In the genomic region with DNA sequence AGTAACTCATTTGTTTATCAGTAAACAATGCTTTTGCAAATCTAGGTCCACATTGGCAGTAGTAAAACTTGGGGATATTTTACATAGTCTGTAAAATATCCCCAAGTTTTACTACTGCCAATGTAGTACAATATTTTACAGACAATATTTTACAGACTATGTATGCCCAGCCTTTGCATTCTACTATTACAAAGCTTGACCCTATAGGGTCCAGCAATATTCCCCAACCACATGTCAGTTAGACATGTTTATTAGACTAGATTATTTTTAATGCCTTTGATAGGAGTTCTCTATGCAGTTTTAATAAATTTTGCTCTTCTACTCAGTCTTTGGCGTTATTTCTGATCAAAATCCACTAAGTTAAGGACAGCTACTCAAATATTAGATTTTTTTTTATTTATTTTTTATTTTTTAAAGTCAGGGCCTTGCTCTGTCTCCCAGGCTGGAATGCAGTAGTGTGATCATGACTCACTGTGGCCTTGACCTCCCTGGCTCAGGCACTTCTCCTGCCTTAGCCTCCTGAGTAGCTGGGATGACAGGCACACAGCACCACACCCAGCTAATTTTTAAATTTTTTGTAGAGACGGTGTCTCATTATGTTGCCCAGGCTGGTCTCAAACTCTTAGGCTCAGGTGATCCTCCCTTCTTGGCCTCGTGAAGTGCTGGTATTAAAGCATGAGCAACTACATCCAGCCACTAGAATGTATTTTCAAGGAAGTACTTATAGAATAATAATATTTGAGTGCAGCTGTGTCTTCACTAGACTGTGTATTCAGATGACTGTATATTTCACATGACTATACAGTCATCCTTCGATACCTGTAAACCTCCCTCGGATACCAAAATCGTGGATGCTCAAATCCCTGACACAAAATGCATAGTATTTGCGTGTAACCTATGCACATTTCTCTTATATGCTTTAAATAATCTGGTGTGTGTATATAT, we compare ENCODE assay signal across 1 cellular context.
TF ChIP-seq lines count a peak whose summit lies in the region.

No MANE protein-coding gene starts in this region.

TF ChIP-seq in HepG2, 621 proteins besides CTCF, POLR2A, EP300 and RAD21 (continued from another document and continues in another):
- TF ChIP-seq KIAA2018 (CRISPR knock-in tag; IDR thresholded peaks at IDR 0.05; ENCODE audit: borderline replicate concordance) (no peak), E2F1 (CRISPR knock-in tag; IDR thresholded peaks at IDR 0.05) (no peak), FOXA1 (IDR thresholded peaks at IDR 0.05) (no peak), FOXA1 (CRISPR knock-in tag; IDR thresholded peaks at IDR 0.05) (no peak), EED (CRISPR knock-in tag; IDR thresholded peaks at IDR 0.05) (no peak), ZNF770 (CRISPR knock-in tag; IDR thresholded peaks at IDR 0.05) (peak; percentile 22; the same call in 1 of the 2 replicates), KLF16 (CRISPR knock-in tag; IDR thresholded peaks at IDR 0.05) (no peak), ZNF746 (CRISPR knock-in tag; IDR thresholded peaks at IDR 0.05) (no peak), PLSCR1 (CRISPR knock-in tag; IDR thresholded peaks at IDR 0.05; ENCODE audit: borderline replicate concordance) (no peak), ZNF558 (CRISPR knock-in tag; IDR thresholded peaks at IDR 0.05; ENCODE audit: borderline replicate concordance) (no peak), MTF1 (CRISPR knock-in tag; IDR thresholded peaks at IDR 0.05) (no peak), NFE2 (CRISPR knock-in tag; IDR thresholded peaks at IDR 0.05) (no peak), ETS1 (CRISPR knock-in tag; IDR thresholded peaks at IDR 0.05) (no peak), SMAD3 (CRISPR knock-in tag; IDR thresholded peaks at IDR 0.05) (no peak), RBM22 (optimal IDR thresholded peaks at IDR 0.05; ENCODE audit: low read length) (no peak), FOXJ3 (CRISPR knock-in tag; IDR thresholded peaks at IDR 0.05; ENCODE audit: borderline replicate concordance) (no peak), DR1 (CRISPR knock-in tag; IDR thresholded peaks at IDR 0.05) (no peak), ELF3 (CRISPR knock-in tag; IDR thresholded peaks at IDR 0.05) (peak; percentile 18; the same call in 1 of the 2 replicates), POLR2G (IDR thresholded peaks at IDR 0.05; ENCODE audit: low read depth, low read length) (no peak)
- TF ChIP-seq, protein P1, sequence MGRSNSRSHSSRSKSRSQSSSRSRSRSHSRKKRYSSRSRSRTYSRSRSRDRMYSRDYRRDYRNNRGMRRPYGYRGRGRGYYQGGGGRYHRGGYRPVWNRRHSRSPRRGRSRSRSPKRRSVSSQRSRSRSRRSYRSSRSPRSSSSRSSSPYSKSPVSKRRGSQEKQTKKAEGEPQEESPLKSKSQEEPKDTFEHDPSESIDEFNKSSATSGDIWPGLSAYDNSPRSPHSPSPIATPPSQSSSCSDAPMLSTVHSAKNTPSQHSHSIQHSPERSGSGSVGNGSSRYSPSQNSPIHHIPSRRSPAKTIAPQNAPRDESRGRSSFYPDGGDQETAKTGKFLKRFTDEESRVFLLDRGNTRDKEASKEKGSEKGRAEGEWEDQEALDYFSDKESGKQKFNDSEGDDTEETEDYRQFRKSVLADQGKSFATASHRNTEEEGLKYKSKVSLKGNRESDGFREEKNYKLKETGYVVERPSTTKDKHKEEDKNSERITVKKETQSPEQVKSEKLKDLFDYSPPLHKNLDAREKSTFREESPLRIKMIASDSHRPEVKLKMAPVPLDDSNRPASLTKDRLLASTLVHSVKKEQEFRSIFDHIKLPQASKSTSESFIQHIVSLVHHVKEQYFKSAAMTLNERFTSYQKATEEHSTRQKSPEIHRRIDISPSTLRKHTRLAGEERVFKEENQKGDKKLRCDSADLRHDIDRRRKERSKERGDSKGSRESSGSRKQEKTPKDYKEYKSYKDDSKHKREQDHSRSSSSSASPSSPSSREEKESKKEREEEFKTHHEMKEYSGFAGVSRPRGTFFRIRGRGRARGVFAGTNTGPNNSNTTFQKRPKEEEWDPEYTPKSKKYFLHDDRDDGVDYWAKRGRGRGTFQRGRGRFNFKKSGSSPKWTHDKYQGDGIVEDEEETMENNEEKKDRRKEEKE (IDR thresholded peaks at IDR 0.05) = no peak
- TF ChIP-seq, protein P2, sequence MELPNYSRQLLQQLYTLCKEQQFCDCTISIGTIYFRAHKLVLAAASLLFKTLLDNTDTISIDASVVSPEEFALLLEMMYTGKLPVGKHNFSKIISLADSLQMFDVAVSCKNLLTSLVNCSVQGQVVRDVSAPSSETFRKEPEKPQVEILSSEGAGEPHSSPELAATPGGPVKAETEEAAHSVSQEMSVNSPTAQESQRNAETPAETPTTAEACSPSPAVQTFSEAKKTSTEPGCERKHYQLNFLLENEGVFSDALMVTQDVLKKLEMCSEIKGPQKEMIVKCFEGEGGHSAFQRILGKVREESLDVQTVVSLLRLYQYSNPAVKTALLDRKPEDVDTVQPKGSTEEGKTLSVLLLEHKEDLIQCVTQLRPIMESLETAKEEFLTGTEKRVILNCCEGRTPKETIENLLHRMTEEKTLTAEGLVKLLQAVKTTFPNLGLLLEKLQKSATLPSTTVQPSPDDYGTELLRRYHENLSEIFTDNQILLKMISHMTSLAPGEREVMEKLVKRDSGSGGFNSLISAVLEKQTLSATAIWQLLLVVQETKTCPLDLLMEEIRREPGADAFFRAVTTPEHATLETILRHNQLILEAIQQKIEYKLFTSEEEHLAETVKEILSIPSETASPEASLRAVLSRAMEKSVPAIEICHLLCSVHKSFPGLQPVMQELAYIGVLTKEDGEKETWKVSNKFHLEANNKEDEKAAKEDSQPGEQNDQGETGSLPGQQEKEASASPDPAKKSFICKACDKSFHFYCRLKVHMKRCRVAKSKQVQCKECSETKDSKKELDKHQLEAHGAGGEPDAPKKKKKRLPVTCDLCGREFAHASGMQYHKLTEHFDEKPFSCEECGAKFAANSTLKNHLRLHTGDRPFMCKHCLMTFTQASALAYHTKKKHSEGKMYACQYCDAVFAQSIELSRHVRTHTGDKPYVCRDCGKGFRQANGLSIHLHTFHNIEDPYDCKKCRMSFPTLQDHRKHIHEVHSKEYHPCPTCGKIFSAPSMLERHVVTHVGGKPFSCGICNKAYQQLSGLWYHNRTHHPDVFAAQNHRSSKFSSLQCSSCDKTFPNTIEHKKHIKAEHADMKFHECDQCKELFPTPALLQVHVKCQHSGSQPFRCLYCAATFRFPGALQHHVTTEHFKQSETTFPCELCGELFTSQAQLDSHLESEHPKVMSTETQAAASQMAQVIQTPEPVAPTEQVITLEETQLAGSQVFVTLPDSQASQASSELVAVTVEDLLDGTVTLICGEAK (IDR thresholded peaks at IDR 0.05) = no peak
- TF ChIP-seq, protein P2 (CRISPR knock-in tag; IDR thresholded peaks at IDR 0.05) = no peak
